Comparison of ENCODE assay signal across 8 cellular contexts in the genomic region with DNA sequence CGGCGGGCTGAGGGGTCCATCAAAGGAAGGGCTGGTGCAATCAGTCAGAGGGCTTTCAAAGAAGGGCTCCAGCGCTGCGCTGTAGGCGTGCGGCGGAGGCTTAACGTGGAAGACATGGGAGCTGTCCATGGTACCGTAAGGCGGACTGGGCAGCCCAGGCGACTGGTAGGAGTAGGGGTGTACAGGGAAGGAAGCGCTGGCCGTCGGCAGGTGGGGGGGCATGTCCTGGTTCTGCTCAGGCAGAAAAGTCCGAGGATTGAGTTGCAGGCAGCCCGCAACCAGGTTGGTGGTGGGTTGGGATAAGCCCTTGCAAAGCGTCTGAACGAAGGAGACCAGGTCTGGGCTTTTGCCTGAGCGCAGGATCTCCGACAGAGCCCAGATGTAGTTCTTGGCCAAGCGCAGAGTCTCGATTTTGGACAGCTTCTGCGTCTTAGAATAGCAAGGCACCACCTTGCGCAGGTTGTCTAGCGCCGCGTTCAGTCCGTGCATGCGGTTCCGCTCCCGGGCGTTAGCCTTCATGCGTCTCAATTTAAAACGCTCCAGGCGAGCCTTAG. TPM values are rescaled to one million over a fixed set of nuclear protein-coding genes. Genes with fewer than 3 reads are reported as not detected.
DNase-seq lines count a peak whose midpoint lies in the region; ATAC-seq and TF ChIP-seq lines count a peak whose summit lies in the region.

No MANE protein-coding gene starts in this region.

- no peaks in the 10 kb centered on the region for H3K36me3 ChIP-seq in heart right ventricle
- no peaks in the 10 kb centered on the region for H3K36me3 ChIP-seq in sigmoid colon

- H3K9me3 Mint-ChIP-seq in stimulated activated memory B cell treated with anti-CD40 and anti-IgM and Interleukin-4, amounts not matched to agents 10 μg/mL and 1 μg/mL and 100 μg/mL, for 72 hours, result peaks cover 8% of the 10 kb centered on the region

- H3K4me3 ChIP-seq in heart right ventricle (no peak overlapping the region), sigmoid colon (no peak overlapping the region)

- ATAC-seq in GM19438 (IDR thresholded peaks at IDR 0.05; ENCODE audit: low read depth, unreplicated experiment), result peak; percentile 47
- ATAC-seq in heart right ventricle, result peak; percentile 67 to 90 (median 83)
- no peak for ATAC-seq in stimulated activated memory B cell treated with anti-CD40 and anti-IgM and Interleukin-4, amounts not matched to agents 10 μg/mL and 1 μg/mL and 100 μg/mL, for 72 hours

- no peak for TF ChIP-seq EP300 in sigmoid colon (IDR thresholded peaks at IDR 0.05)

- no peak for TF ChIP-seq CTCF in heart right ventricle (IDR thresholded peaks at IDR 0.05)
- no peak for TF ChIP-seq CTCF in sigmoid colon (IDR thresholded peaks at IDR 0.05)

- 7% methylated on average over 35 of the region's 35 CpGs for WGBS in heart right ventricle, 2 donors
- WGBS in sigmoid colon, 2 donors, result 13 to 31% methylated on average over 35 of the region's 35 CpGs

- no peaks in the 10 kb centered on the region for H3K36me3 Mint-ChIP-seq in stimulated activated memory B cell treated with anti-CD40 and anti-IgM and Interleukin-4, amounts not matched to agents 10 μg/mL and 1 μg/mL and 100 μg/mL, for 72 hours

- peak; percentile 48 for DNase-seq in NOMO-1 treated with DMSO at 0.1 percent for 48 hours (lab: John Stamatoyannopoulos, UW; ENCODE audit: unreplicated experiment)
- DNase-seq in activated naive CD4-positive, alpha-beta T cell treated with anti-CD3 and anti-CD28 coated beads, Interleukin-2, amount 50 U/mL, for 16 hours, result peak; percentile 53
- peak; percentile 53 to 70 for DNase-seq in heart right ventricle
- peak; percentile 66 for DNase-seq in sigmoid colon
- DNase-seq in HT-29 (ENCODE audit: low spot score), result no peak
- no peak for DNase-seq in cerebellum (ENCODE audit: low spot score)

- H3K27ac ChIP-seq in heart right ventricle, result no peak overlapping the region
- no peak overlapping the region for H3K27ac ChIP-seq in sigmoid colon

- no peak overlapping the region for H3K27ac Mint-ChIP-seq in stimulated activated memory B cell treated with anti-CD40 and anti-IgM and Interleukin-4, amounts not matched to agents 10 μg/mL and 1 μg/mL and 100 μg/mL, for 72 hours

- intact Hi-C loops in heart right ventricle (cut with DNase I) (no loop called here), sigmoid colon (cut with DNase I) (no loop called here)

- H3K9me3 ChIP-seq in heart right ventricle, result peaks cover 0 to 4% (median 0%) of the 10 kb centered on the region in 11 donors
- no peaks in the 10 kb centered on the region for H3K9me3 ChIP-seq in sigmoid colon

- H3K27me3 ChIP-seq in heart right ventricle (peaks cover 6 to 97% (median 85%) of the 10 kb centered on the region in 7 donors), sigmoid colon (peaks cover 41 to 76% (median 55%) of the 10 kb centered on the region in 3 donors)

- peaks cover 56% of the 10 kb centered on the region for H3K27me3 Mint-ChIP-seq in stimulated activated memory B cell treated with anti-CD40 and anti-IgM and Interleukin-4, amounts not matched to agents 10 μg/mL and 1 μg/mL and 100 μg/mL, for 72 hours

- TF ChIP-seq POLR2A in sigmoid colon (IDR thresholded peaks at IDR 0.05), result no peak

- no peak overlapping the region for H3K4me3 Mint-ChIP-seq in stimulated activated memory B cell treated with anti-CD40 and anti-IgM and Interleukin-4, amounts not matched to agents 10 μg/mL and 1 μg/mL and 100 μg/mL, for 72 hours

- peaks cover 38% of the 10 kb centered on the region for H3K4me1 Mint-ChIP-seq in stimulated activated memory B cell treated with anti-CD40 and anti-IgM and Interleukin-4, amounts not matched to agents 10 μg/mL and 1 μg/mL and 100 μg/mL, for 72 hours

- H3K4me1 ChIP-seq in heart right ventricle (peaks cover 0 to 19% (median 10%) of the 10 kb centered on the region in 9 donors), sigmoid colon (peaks cover 0 to 25% (median 12%) of the 10 kb centered on the region in 4 donors)

RNA-seq across cellular contexts. Expression of a gene that starts 2.2 kb away (rescaled TPM):
- not detected for total RNA-seq in heart right ventricle
- polyA plus RNA-seq in heart right ventricle, result not detected
- total RNA-seq in sigmoid colon, result not detected
- 1 to 10 TPM in 2 of 3 donors, under 1 TPM in 1; 0.39 to 3.6 (median 2.3) TPM for polyA plus RNA-seq in sigmoid colon
- total RNA-seq in HT-29 (2014; rRNA removed; shearing (Covaris generic)), result not detected in 2 replicates
- 69.3 TPM for total RNA-seq in cerebellum

RNA-seq across cellular contexts. Expression of a gene that starts 21.2 kb away (rescaled TPM):
- total RNA-seq in heart right ventricle (not detected), sigmoid colon (not detected), cerebellum (47.5 TPM)
- polyA plus RNA-seq in heart right ventricle (not detected), sigmoid colon (under 1 TPM in 1 of 3 donors, not detected in 2; 0.09 TPM)
- total RNA-seq in HT-29 (2014; rRNA removed; shearing (Covaris generic)), result 0.20 and 0.83 TPM in 2 replicates

Comparison
In these comparisons a context has a peak if more than half of its experiments do, and no peak if none do; other contexts are left out.
1. DNase-seq: peak in NOMO-1 treated with DMSO at 0.1 percent for 48 hours (single experiment), activated naive CD4-positive, alpha-beta T cell treated with anti-CD3 and anti-CD28 coated beads, Interleukin-2, amount 50 U/mL, for 16 hours (single experiment), heart right ventricle (2 of 2) and sigmoid colon (single experiment); none in HT-29 (single experiment) and cerebellum (single experiment).
2. RNA of a gene that starts 2.2 kb away (total RNA-seq): 69.3 TPM in cerebellum (single experiment); not detected in heart right ventricle, not detected in sigmoid colon and not detected in HT-29; every median in the first group is over 10 times any median in the second.
3. RNA of a gene that starts 21.2 kb away (total RNA-seq): 47.5 TPM in cerebellum (single experiment); 0.20 to 0.83 TPM in HT-29, not detected in heart right ventricle and not detected in sigmoid colon; every median in the first group is over 10 times any median in the second.